Comparison of ENCODE assay signal across 8 cellular contexts in the genomic region with DNA sequence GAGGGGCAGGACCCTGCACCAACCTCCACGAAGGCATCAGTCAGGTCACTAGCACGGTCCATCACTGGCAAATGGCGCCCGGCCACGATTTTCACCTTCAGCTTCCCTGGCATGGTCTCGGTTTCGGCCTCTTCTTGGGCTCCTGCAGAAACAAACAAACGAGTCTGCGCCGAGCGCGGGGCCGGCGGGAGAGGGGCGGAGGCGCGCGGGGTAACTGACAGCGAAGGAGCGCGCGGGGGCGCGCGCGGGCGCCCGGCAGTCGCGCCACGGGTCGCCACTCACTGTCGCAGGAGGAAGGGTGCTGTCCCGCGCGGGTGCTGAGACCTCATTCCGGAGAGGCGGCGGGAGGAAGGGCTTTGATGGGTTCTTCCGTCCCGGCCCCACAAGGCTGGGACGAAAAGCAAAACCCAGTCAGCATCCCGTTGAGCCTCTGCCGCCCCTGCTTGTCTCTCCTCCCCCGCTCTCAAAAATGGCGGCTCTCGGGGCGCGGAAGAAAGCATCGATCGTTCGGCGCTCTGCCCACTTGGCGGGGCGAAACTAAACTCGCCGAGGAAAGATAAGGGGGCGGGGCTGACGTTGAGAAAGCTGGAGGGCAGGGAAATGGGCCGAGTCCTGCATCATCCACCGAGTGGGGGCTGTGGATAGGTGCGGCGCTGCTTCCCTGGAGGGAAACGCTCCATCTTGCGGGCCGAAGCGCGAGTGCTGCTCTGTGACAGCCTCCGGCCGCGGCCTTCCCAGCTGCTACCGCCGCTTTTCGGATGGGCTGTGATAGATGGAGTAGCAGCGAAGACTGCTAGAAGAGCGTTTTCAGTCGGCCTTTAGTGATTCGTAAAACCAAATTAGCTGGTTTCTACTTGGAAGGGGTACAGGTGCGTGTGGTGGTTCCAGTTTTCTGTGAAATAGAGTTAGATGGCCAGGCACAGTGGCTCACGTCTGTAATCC. TPM values are rescaled to one million over a fixed set of nuclear protein-coding genes. Genes with fewer than 3 reads are reported as not detected.
DNase-seq lines count a peak whose midpoint lies in the region; ATAC-seq and TF ChIP-seq lines count a peak whose summit lies in the region.

A gene with protein sequence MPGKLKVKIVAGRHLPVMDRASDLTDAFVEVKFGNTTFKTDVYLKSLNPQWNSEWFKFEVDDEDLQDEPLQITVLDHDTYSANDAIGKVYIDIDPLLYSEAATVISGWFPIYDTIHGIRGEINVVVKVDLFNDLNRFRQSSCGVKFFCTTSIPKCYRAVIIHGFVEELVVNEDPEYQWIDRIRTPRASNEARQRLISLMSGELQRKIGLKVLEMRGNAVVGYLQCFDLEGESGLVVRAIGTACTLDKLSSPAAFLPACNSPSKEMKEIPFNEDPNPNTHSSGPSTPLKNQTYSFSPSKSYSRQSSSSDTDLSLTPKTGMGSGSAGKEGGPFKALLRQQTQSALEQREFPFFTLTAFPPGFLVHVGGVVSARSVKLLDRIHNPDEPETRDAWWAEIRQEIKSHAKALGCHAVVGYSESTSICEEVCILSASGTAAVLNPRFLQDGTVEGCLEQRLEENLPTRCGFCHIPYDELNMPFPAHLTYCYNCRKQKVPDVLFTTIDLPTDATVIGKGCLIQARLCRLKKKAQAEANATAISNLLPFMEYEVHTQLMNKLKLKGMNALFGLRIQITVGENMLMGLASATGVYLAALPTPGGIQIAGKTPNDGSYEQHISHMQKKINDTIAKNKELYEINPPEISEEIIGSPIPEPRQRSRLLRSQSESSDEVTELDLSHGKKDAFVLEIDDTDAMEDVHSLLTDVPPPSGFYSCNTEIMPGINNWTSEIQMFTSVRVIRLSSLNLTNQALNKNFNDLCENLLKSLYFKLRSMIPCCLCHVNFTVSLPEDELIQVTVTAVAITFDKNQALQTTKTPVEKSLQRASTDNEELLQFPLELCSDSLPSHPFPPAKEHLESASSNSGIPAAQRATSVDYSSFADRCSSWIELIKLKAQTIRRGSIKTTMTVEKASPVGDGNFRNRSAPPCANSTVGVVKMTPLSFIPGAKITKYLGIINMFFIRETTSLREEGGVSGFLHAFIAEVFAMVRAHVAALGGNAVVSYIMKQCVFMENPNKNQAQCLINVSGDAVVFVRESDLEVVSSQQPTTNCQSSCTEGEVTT (minus strand): TSS at position 505 of the 942 bp plus-strand sequence. CDS start 392 bp downstream, at position 113.

- peak; percentile 79 for ATAC-seq in GM21737 (IDR thresholded peaks at IDR 0.05; ENCODE audit: unreplicated experiment)
- ATAC-seq in naive thymus-derived CD4-positive, alpha-beta T cell, result peak; percentile 96
- ATAC-seq in stimulated activated naive B cell treated with anti-CD40 and anti-IgM and Interleukin-4, amounts not matched to agents 10 μg/mL and 1 μg/mL and 100 μg/mL, for 72 hours (replicated peaks), result peak; percentile 81 to 85

- H3K36me3 ChIP-seq in DOHH2 (ENCODE audit: control insufficient read depth, low read length) (peaks cover 12% of the 10 kb centered on the region), KMS-11 (ENCODE audit: insufficient read depth) (no peaks in the 10 kb centered on the region), Peyer's patch (no peaks in the 10 kb centered on the region)
- peaks cover 0 to 5% (median 0%) of the 10 kb centered on the region in 3 experiments for H3K36me3 ChIP-seq in naive thymus-derived CD4-positive, alpha-beta T cell (ENCODE audit: control insufficient read depth in 2 of 3, insufficient read depth in 3 of 3, low read length in 3 of 3)

- peaks cover 14% of the 10 kb centered on the region for H3K27me3 Mint-ChIP-seq in activated T-helper 1 cell treated with anti-CD3 and anti-CD28 coated beads, Interleukin-12 subunit alpha, Interleukin-12 subunit beta, Interleukin-2, Interleukin-4 antibody, amounts not matched to agents 30 ng/mL and 10 ng/mL and 1 ng/mL, durations not matched to agents 14 hours and 24 hours and 36 hours (ENCODE audit: insufficient read depth)
- H3K27me3 Mint-ChIP-seq in naive thymus-derived CD4-positive, alpha-beta T cell, result peaks cover 0 to 12% (median 4%) of the 10 kb centered on the region in 5 donors
- H3K27me3 Mint-ChIP-seq in stimulated activated naive B cell treated with anti-CD40 and anti-IgM and Interleukin-4, amounts not matched to agents 10 μg/mL and 1 μg/mL and 100 μg/mL, for 72 hours, result peaks cover 5 to 6% of the 10 kb centered on the region in 2 donors

- H3K27me3 ChIP-seq in DOHH2 (ENCODE audit: control insufficient read depth, low read length), result no peaks in the 10 kb centered on the region
- H3K27me3 ChIP-seq in KMS-11 (ENCODE audit: insufficient read depth, low read depth), result no peaks in the 10 kb centered on the region
- H3K27me3 ChIP-seq in Peyer's patch, result no peaks in the 10 kb centered on the region
- H3K27me3 ChIP-seq in naive thymus-derived CD4-positive, alpha-beta T cell (ENCODE audit: control insufficient read depth in 2 of 2, insufficient read depth in 2 of 2, low read length in 2 of 2), result no peaks in the 10 kb centered on the region

- H3K9me3 ChIP-seq in DOHH2 (ENCODE audit: control insufficient read depth, insufficient read depth, low read length), result no peaks in the 10 kb centered on the region
- H3K9me3 ChIP-seq in Peyer's patch, result peaks cover 0 to 8% (median 0%) of the 10 kb centered on the region in 4 donors
- no peaks in the 10 kb centered on the region for H3K9me3 ChIP-seq in naive thymus-derived CD4-positive, alpha-beta T cell (ENCODE audit: control insufficient read depth in 2 of 3, low read length in 3 of 3)

- H4K20me1 ChIP-seq in DOHH2 (ENCODE audit: control insufficient read depth, insufficient read depth, low read depth, low read length) (no peaks in the 10 kb centered on the region), KMS-11 (ENCODE audit: insufficient read depth) (no peaks in the 10 kb centered on the region)

- POLR2A ChIA-PET in naive thymus-derived CD4-positive, alpha-beta T cell (lab: Charles Lee), result interaction anchor here (0.7 to 1.7 kb wide), 13 partner anchors 9 to 1043 kb away, joined by 3 to 26 read pairs (median 3); partner anchors contain the start of genes CMAS, ETNK1, GOLT1B and LDHB

- TF ChIP-seq POLR2A in Peyer's patch (IDR thresholded peaks at IDR 0.05), result peak; percentile 83 to 84

- H3K9me3 Mint-ChIP-seq in activated T-helper 1 cell treated with anti-CD3 and anti-CD28 coated beads, Interleukin-12 subunit alpha, Interleukin-12 subunit beta, Interleukin-2, Interleukin-4 antibody, amounts not matched to agents 30 ng/mL and 10 ng/mL and 1 ng/mL, durations not matched to agents 14 hours and 24 hours and 36 hours, result no peaks in the 10 kb centered on the region
- peaks cover 0 to 9% (median 0%) of the 10 kb centered on the region in 11 donors for H3K9me3 Mint-ChIP-seq in naive thymus-derived CD4-positive, alpha-beta T cell
- H3K9me3 Mint-ChIP-seq in stimulated activated naive B cell treated with anti-CD40 and anti-IgM and Interleukin-4, amounts not matched to agents 10 μg/mL and 1 μg/mL and 100 μg/mL, for 72 hours, result peaks cover 0 to 4% of the 10 kb centered on the region in 2 donors

- peak within 1 kb of the TSS; percentile 99 for H3K4me3 ChIP-seq in DOHH2 (ENCODE audit: low read length)
- no peak within 1 kb of the TSS for H3K4me3 ChIP-seq in KMS-11 (IDR thresholded peaks at IDR 0.05; ENCODE audit: insufficient read depth, low read depth, low read length)
- H3K4me3 ChIP-seq in Peyer's patch, result peak within 1 kb of the TSS; percentile 74 to 89 (median 78)
- peak within 1 kb of the TSS; percentile 95 for H3K4me3 ChIP-seq in naive thymus-derived CD4-positive, alpha-beta T cell (ENCODE audit: low read length)

- peak within 1 kb of the TSS; percentile 94 for H3K4me3 Mint-ChIP-seq in activated T-helper 1 cell treated with anti-CD3 and anti-CD28 coated beads, Interleukin-12 subunit alpha, Interleukin-12 subunit beta, Interleukin-2, Interleukin-4 antibody, amounts not matched to agents 30 ng/mL and 10 ng/mL and 1 ng/mL, durations not matched to agents 14 hours and 24 hours and 36 hours
- H3K4me3 Mint-ChIP-seq in naive thymus-derived CD4-positive, alpha-beta T cell, result peak within 1 kb of the TSS; percentile 91 to 98 (median 92)
- peak within 1 kb of the TSS; percentile 90 to 91 for H3K4me3 Mint-ChIP-seq in stimulated activated naive B cell treated with anti-CD40 and anti-IgM and Interleukin-4, amounts not matched to agents 10 μg/mL and 1 μg/mL and 100 μg/mL, for 72 hours

- peak within 1 kb of the TSS; percentile 86 for H3K9ac ChIP-seq in KMS-11

- intact Hi-C loops in activated T-helper 1 cell treated with anti-CD3 and anti-CD28 coated beads, Interleukin-12 subunit alpha, Interleukin-12 subunit beta, Interleukin-2, Interleukin-4 antibody, amounts not matched to agents 30 ng/mL and 10 ng/mL and 1 ng/mL, durations not matched to agents 14 hours and 24 hours and 36 hours (cut with micrococcal nuclease), result loop anchor here (1.0 to 10.0 kb wide), 6 partner anchors 81 to 1070 kb away; partner anchors contain the start of genes CMAS, ETNK1, LDHB and ST8SIA1
- intact Hi-C loops in naive thymus-derived CD4-positive, alpha-beta T cell (cut with micrococcal nuclease), result loop anchor here (1.0 to 5.0 kb wide), 11 partner anchors 9 to 1107 kb away; partner anchors contain the start of genes CMAS (in 2 of the 2), ETNK1 (in 2 of the 2), GOLT1B (in 2 of the 2) and RECQL (in 2 of the 2)

- peaks cover 35% of the 10 kb centered on the region for H3K4me1 Mint-ChIP-seq in activated T-helper 1 cell treated with anti-CD3 and anti-CD28 coated beads, Interleukin-12 subunit alpha, Interleukin-12 subunit beta, Interleukin-2, Interleukin-4 antibody, amounts not matched to agents 30 ng/mL and 10 ng/mL and 1 ng/mL, durations not matched to agents 14 hours and 24 hours and 36 hours (ENCODE audit: low read depth)
- peaks cover 32 to 47% (median 38%) of the 10 kb centered on the region in 7 donors for H3K4me1 Mint-ChIP-seq in naive thymus-derived CD4-positive, alpha-beta T cell
- H3K4me1 Mint-ChIP-seq in stimulated activated naive B cell treated with anti-CD40 and anti-IgM and Interleukin-4, amounts not matched to agents 10 μg/mL and 1 μg/mL and 100 μg/mL, for 72 hours, result peaks cover 28 to 38% of the 10 kb centered on the region in 2 donors

- H3K9me2 ChIP-seq in DOHH2 (replicated peaks; ENCODE audit: control insufficient read depth, low read length), result no peaks in the 10 kb centered on the region

- H3K27ac ChIP-seq in DOHH2 (ENCODE audit: low read depth, low read length), result peak within 1 kb of the TSS; percentile 74
- peak within 1 kb of the TSS; percentile 87 for H3K27ac ChIP-seq in KMS-11
- H3K27ac ChIP-seq in Peyer's patch, result peak within 1 kb of the TSS; percentile 92 to 98 (median 93)
- H3K27ac ChIP-seq in naive thymus-derived CD4-positive, alpha-beta T cell (ENCODE audit: low read depth, low read length), result peak within 1 kb of the TSS; percentile 79

- peak within 1 kb of the TSS; percentile 97 for H3K4me2 ChIP-seq in DOHH2 (ENCODE audit: low read length)
- H3K4me2 ChIP-seq in KMS-11, result peak within 1 kb of the TSS; percentile 88

- peaks cover 22% of the 10 kb centered on the region for H3K36me3 Mint-ChIP-seq in activated T-helper 1 cell treated with anti-CD3 and anti-CD28 coated beads, Interleukin-12 subunit alpha, Interleukin-12 subunit beta, Interleukin-2, Interleukin-4 antibody, amounts not matched to agents 30 ng/mL and 10 ng/mL and 1 ng/mL, durations not matched to agents 14 hours and 24 hours and 36 hours (ENCODE audit: low read depth)
- peaks cover under 1 to 14% (median 10%) of the 10 kb centered on the region in 5 donors for H3K36me3 Mint-ChIP-seq in naive thymus-derived CD4-positive, alpha-beta T cell
- peaks cover 7 to 16% of the 10 kb centered on the region in 2 donors for H3K36me3 Mint-ChIP-seq in stimulated activated naive B cell treated with anti-CD40 and anti-IgM and Interleukin-4, amounts not matched to agents 10 μg/mL and 1 μg/mL and 100 μg/mL, for 72 hours

- CTCF ChIA-PET in naive thymus-derived CD4-positive, alpha-beta T cell (lab: Charles Lee), result interaction anchor here (1.0 to 1.5 kb wide), 3 partner anchors 15 to 85 kb away, joined by 4 to 7 read pairs (median 5); partner anchors contain the start of gene ETNK1

- peaks cover 28% of the 10 kb centered on the region for H3K79me2 ChIP-seq in DOHH2 (ENCODE audit: control insufficient read depth, low read length)
- H3K79me2 ChIP-seq in KMS-11 (ENCODE audit: insufficient read depth, low read depth), result peaks cover 12% of the 10 kb centered on the region; the same call in 1 of the 2 replicates

- DNase-seq in Peyer's patch, result peak; percentile 96 to 98 (median 96)
- peak; percentile 92 for DNase-seq in activated T-helper 1 cell treated with anti-CD3 and anti-CD28 coated beads, Interleukin-12 subunit alpha, Interleukin-12 subunit beta, Interleukin-2, Interleukin-4 antibody, amounts not matched to agents 30 ng/mL and 10 ng/mL and 1 ng/mL, durations not matched to agents 14 hours and 24 hours and 36 hours (ENCODE audit: low spot score)
- peak; percentile 98 for DNase-seq in fibroblast of gingiva (ENCODE audit: low read depth)
- peak; percentile 84 to 96 (median 96) for DNase-seq in naive thymus-derived CD4-positive, alpha-beta T cell
- DNase-seq in stimulated activated naive B cell treated with anti-CD40 and anti-IgM and Interleukin-4, amounts not matched to agents 10 μg/mL and 1 μg/mL and 100 μg/mL, for 72 hours, result peak; percentile 95

- peak within 1 kb of the TSS; percentile 96 for H3K27ac Mint-ChIP-seq in activated T-helper 1 cell treated with anti-CD3 and anti-CD28 coated beads, Interleukin-12 subunit alpha, Interleukin-12 subunit beta, Interleukin-2, Interleukin-4 antibody, amounts not matched to agents 30 ng/mL and 10 ng/mL and 1 ng/mL, durations not matched to agents 14 hours and 24 hours and 36 hours
- peak within 1 kb of the TSS; percentile 94 to 98 (median 95) for H3K27ac Mint-ChIP-seq in naive thymus-derived CD4-positive, alpha-beta T cell
- peak within 1 kb of the TSS; percentile 97 for H3K27ac Mint-ChIP-seq in stimulated activated naive B cell treated with anti-CD40 and anti-IgM and Interleukin-4, amounts not matched to agents 10 μg/mL and 1 μg/mL and 100 μg/mL, for 72 hours

- H3F3A ChIP-seq in DOHH2 (ENCODE audit: control insufficient read depth, insufficient read depth), result no peaks in the 10 kb centered on the region; the same call in 1 of the 2 replicates

- peaks cover 21% of the 10 kb centered on the region for H3K4me1 ChIP-seq in DOHH2 (ENCODE audit: control insufficient read depth, low read length)
- H3K4me1 ChIP-seq in KMS-11 (ENCODE audit: low read depth, poor library complexity, severe bottlenecking), result peaks cover 13% of the 10 kb centered on the region
- peaks cover 0 to 24% (median 8%) of the 10 kb centered on the region in 4 donors for H3K4me1 ChIP-seq in Peyer's patch
- H3K4me1 ChIP-seq in naive thymus-derived CD4-positive, alpha-beta T cell (ENCODE audit: control insufficient read depth in 2 of 2, insufficient read depth in 2 of 2, low read length in 2 of 2), result peaks cover 7 to 18% of the 10 kb centered on the region in 2 donors

- TF ChIP-seq CTCF in DOHH2 (IDR thresholded peaks at IDR 0.05; ENCODE audit: low read depth, low read length, poor library complexity, severe bottlenecking), result peak; percentile 36
- 0 out of 2 replicates have a peak, but pooled peaks have one; percentile 22 for TF ChIP-seq CTCF in KMS-11 (conservative IDR thresholded peaks at IDR 0.05; ENCODE audit: low read depth, low read length)
- TF ChIP-seq CTCF in Peyer's patch (IDR thresholded peaks at IDR 0.05), result peak in 4 of 6 experiments; percentile 26 to 55 (median 45)

- peak within 1 kb of the TSS; percentile 97 for H2AFZ ChIP-seq in KMS-11 (ENCODE audit: low read depth)

RNA-seq across cellular contexts. Expression of the gene that starts here (rescaled TPM):
- total RNA-seq in Peyer's patch, result 10 to 100 TPM; 43.7 to 68.5 (median 46.8) TPM
- total RNA-seq in activated T-helper 1 cell treated with anti-CD3 and anti-CD28 coated beads, Interleukin-12 subunit alpha, Interleukin-12 subunit beta, Interleukin-2, Interleukin-4 antibody, amounts not matched to agents 30 ng/mL and 10 ng/mL and 1 ng/mL, durations not matched to agents 14 hours and 24 hours and 36 hours, result 30.0 and 35.5 TPM in 2 replicates
- 10 to 100 TPM; 31.5 to 58.9 (median 47.1) TPM for total RNA-seq in naive thymus-derived CD4-positive, alpha-beta T cell
- polyA plus RNA-seq in naive thymus-derived CD4-positive, alpha-beta T cell, result 10 to 100 TPM; 13.2 to 24.7 TPM
